Comparison of ENCODE assay signal across 9 cellular contexts in genomic region chr10:86684305-86684704, GRCh38. TPM values are rescaled to one million over a fixed set of nuclear protein-coding genes. Genes with fewer than 3 reads are reported as not detected.
A peak's percentile ranks its signal among the peaks of the same experiment; 100 is the strongest.
DNase-seq lines count a peak whose midpoint lies in the region; ATAC-seq and TF ChIP-seq lines count a peak whose summit lies in the region.
"Had no signal": no experiment of that assay in that cellular context is flagged by ENCODE, and none has a peak within 500 bp of the region (broad histone marks: within the 10 kb centered on the region; RNA-seq: fewer than 3 reads in every experiment).

No MANE protein-coding gene starts in this region.

- H3K36me3 ChIP-seq in HCT116 (ENCODE audit: control insufficient read depth in 1 of 2, insufficient read depth in 2 of 2, low read length in 2 of 2) (no peaks in the 10 kb centered on the region), SK-N-SH (replicated peaks in 1 of 2; ENCODE audit: control insufficient read depth in 1 of 2, insufficient read depth in 2 of 2, low read length in 1 of 2) (no peaks in the 10 kb centered on the region), heart right ventricle (peaks cover 0 to 36% (median 7%) of the 10 kb centered on the region in 9 donors), stomach smooth muscle (ENCODE audit: control insufficient read depth in 2 of 2, insufficient read depth in 2 of 2, low read length in 2 of 2) (peaks cover 11 to 13% of the 10 kb centered on the region in 2 donors)

- H3K9me3 Mint-ChIP-seq in activated CD8-positive, alpha-beta memory T cell treated with anti-CD3 and anti-CD28 coated beads, Interleukin-2, amount 10 ng/mL, durations not matched to agents 7 days and 5 days (ENCODE audit: low read depth), result no peaks in the 10 kb centered on the region

- H3K36me3 Mint-ChIP-seq in activated CD8-positive, alpha-beta memory T cell treated with anti-CD3 and anti-CD28 coated beads, Interleukin-2, amount 10 ng/mL, durations not matched to agents 7 days and 5 days, result no peaks in the 10 kb centered on the region

- H3K27ac Mint-ChIP-seq in activated CD8-positive, alpha-beta memory T cell treated with anti-CD3 and anti-CD28 coated beads, Interleukin-2, amount 10 ng/mL, durations not matched to agents 7 days and 5 days, result no peak overlapping the region

- H3K9me2 ChIP-seq in HCT116 (ENCODE audit: insufficient read depth) (no peaks in the 10 kb centered on the region), SK-N-SH (no peaks in the 10 kb centered on the region)

- H3K27me3 ChIP-seq in HCT116 (ENCODE audit: insufficient read depth, low read length), result no peaks in the 10 kb centered on the region
- no peaks in the 10 kb centered on the region for H3K27me3 ChIP-seq in SK-N-SH (ENCODE audit: insufficient read depth)
- H3K27me3 ChIP-seq in heart right ventricle, result peaks cover 0 to 17% (median 6%) of the 10 kb centered on the region in 7 donors
- no peaks in the 10 kb centered on the region for H3K27me3 ChIP-seq in stomach smooth muscle (ENCODE audit: control insufficient read depth in 1 of 2, insufficient read depth in 2 of 2, low read length in 2 of 2)

- TF ChIP-seq CTCF in HCT116 (IDR thresholded peaks at IDR 0.05 in 2 of 3, conservative IDR thresholded peaks at IDR 0.05 in 1 of 3; ENCODE audit: borderline replicate concordance in 1 of 3, insufficient read depth in 1 of 3, low read depth in 2 of 3, low read length in 2 of 3), result peak; percentile 37 to 65 (median 45); a peak in 5 of 6 replicates
- TF ChIP-seq CTCF in SK-N-SH (IDR thresholded peaks at IDR 0.05), result peak; percentile 60
- peak; percentile 50 to 79 (median 61) for TF ChIP-seq CTCF in heart right ventricle (IDR thresholded peaks at IDR 0.05)

- peak; percentile 52 for ATAC-seq in HCT116
- ATAC-seq in heart right ventricle, result peak; percentile 42 to 65 (median 56)
- no peak for ATAC-seq in HG03045 (IDR thresholded peaks at IDR 0.05; ENCODE audit: unreplicated experiment)
- ATAC-seq in activated CD8-positive, alpha-beta memory T cell treated with anti-CD3 and anti-CD28 coated beads, Interleukin-2, amount 10 ng/mL, durations not matched to agents 7 days and 5 days, result no peak
- no peak for ATAC-seq in HG02759 (IDR thresholded peaks at IDR 0.05; ENCODE audit: unreplicated experiment)
- no peak for ATAC-seq in HG02852 (IDR thresholded peaks at IDR 0.05; ENCODE audit: unreplicated experiment)

- TF ChIP-seq EP300 in SK-N-SH (IDR thresholded peaks at IDR 0.05; ENCODE audit: borderline replicate concordance in 1 of 2, low read depth in 1 of 2, low read length in 1 of 2), result no peak

- H3K9me3 ChIP-seq in HCT116 (ENCODE audit: control insufficient read depth in 1 of 2, insufficient read depth in 1 of 2, low read depth in 1 of 2, low read length in 2 of 2) (no peaks in the 10 kb centered on the region), SK-N-SH (no peaks in the 10 kb centered on the region), heart right ventricle (no peaks in the 10 kb centered on the region), stomach smooth muscle (ENCODE audit: control insufficient read depth in 2 of 2, low read length in 2 of 2) (no peaks in the 10 kb centered on the region)

- TF ChIP-seq RAD21 in HCT116 (IDR thresholded peaks at IDR 0.05; ENCODE audit: low read depth) (peak; percentile 80), SK-N-SH (IDR thresholded peaks at IDR 0.05; ENCODE audit: low read length) (peak; percentile 72)

- CTCF ChIA-PET in HCT116 (lab: Charles Lee), result interaction anchor here (0.6 to 2.2 kb wide), 10 partner anchors 9 to 285 kb away, joined by 3 to 9 read pairs (median 4); partner anchors contain the start of gene WAPL
- CTCF ChIA-PET in SK-N-SH (lab: Yijun Ruan, JAX), result interaction anchor here (0.8 to 4.2 kb wide), 10 partner anchors 8 to 283 kb away, joined by 3 to 36 read pairs (median 5); no protein-coding TSS in a partner anchor
- CTCF ChIA-PET in activated CD8-positive, alpha-beta memory T cell treated with anti-CD3 and anti-CD28 coated beads, Interleukin-2, amount 10 ng/mL, durations not matched to agents 7 days and 5 days (lab: Charles Lee), result no interaction called here

- TF ChIP-seq POLR2A in HCT116 (IDR thresholded peaks at IDR 0.05; ENCODE audit: borderline replicate concordance, extremely low read depth, insufficient read depth, insufficient read length), result no peak

- H3K4me1 ChIP-seq in HCT116 (ENCODE audit: control insufficient read depth in 1 of 2, insufficient read depth in 2 of 2, low read length in 2 of 2) (no peaks in the 10 kb centered on the region), SK-N-SH (ENCODE audit: control insufficient read depth in 1 of 2, insufficient read depth in 2 of 2, low read depth in 1 of 2, low read length in 1 of 2) (peaks cover 0 to 22% of the 10 kb centered on the region in 2 experiments; a peak in 1 of 4 replicates), heart right ventricle (peaks cover 28 to 100% (median 66%) of the 10 kb centered on the region in 9 donors), stomach smooth muscle (ENCODE audit: control insufficient read depth, insufficient read depth, low read length) (peaks cover 94% of the 10 kb centered on the region)

- H3K27ac ChIP-seq in HCT116 (ENCODE audit: low read depth, low read length) (no peak overlapping the region), SK-N-SH (ENCODE audit: low read depth in 2 of 2, low read length in 1 of 2) (no peak overlapping the region), heart right ventricle (peak overlapping the region; percentile 63 to 100 (median 90)), stomach smooth muscle (ENCODE audit: low read length) (peak overlapping the region; percentile 74)

- RAD21 ChIA-PET in HCT116 (lab: Charles Lee; ENCODE audit: low non-redundant PET in 1 of 2, low total read pairs in 2 of 2, uncharacterized antibody in 2 of 2, unreplicated experiment in 2 of 2), result no interaction called here

- intact Hi-C loops in HCT116 (cut with micrococcal nuclease) (loop anchor here (5.0 kb wide), 2 partner anchors 162 to 287 kb away; partner anchors contain the start of gene WAPL), heart right ventricle (cut with DNase I) (loop anchor here in 2 of 10 donors (2.0 kb wide), 1 partner anchor 20 kb away; no protein-coding TSS in a partner anchor)

- no peak overlapping the region for H3K4me3 ChIP-seq in HCT116 (replicated peaks in 1 of 2; ENCODE audit: low read depth in 1 of 2, low read length in 2 of 2)
- no peak overlapping the region for H3K4me3 ChIP-seq in SK-N-SH (ENCODE audit: low read depth in 2 of 2, low read length in 1 of 2)
- no peak overlapping the region for H3K4me3 ChIP-seq in heart right ventricle
- peak overlapping the region in 1 of 2 donors; percentile 17 for H3K4me3 ChIP-seq in stomach smooth muscle (ENCODE audit: low read length in 2 of 2)

- no peak overlapping the region for H3K4me3 Mint-ChIP-seq in activated CD8-positive, alpha-beta memory T cell treated with anti-CD3 and anti-CD28 coated beads, Interleukin-2, amount 10 ng/mL, durations not matched to agents 7 days and 5 days

- H2AFZ ChIP-seq in HCT116 (ENCODE audit: low read depth, low read length, poor library complexity, severe bottlenecking), result no peak overlapping the region
- H2AFZ ChIP-seq in SK-N-SH (ENCODE audit: low read depth), result no peak overlapping the region

- whole genome bisulfite sequencing in SK-N-SH (ENCODE audit: low lambda C conversion rate), result 30% methylated on average over 2 of the region's 5 CpGs
- WGBS in heart right ventricle, 2 donors, result 11 to 12% methylated on average over 5 of the region's 5 CpGs

- H3K4me2 ChIP-seq in HCT116 (ENCODE audit: low read length) (no peak overlapping the region), SK-N-SH (no peak overlapping the region)

- H3F3A ChIP-seq in SK-N-SH (replicated peaks; ENCODE audit: insufficient read depth), result no peaks in the 10 kb centered on the region

- H3K79me2 ChIP-seq in HCT116 (ENCODE audit: insufficient read depth, low read length) (no peaks in the 10 kb centered on the region), SK-N-SH (ENCODE audit: insufficient read depth) (no peaks in the 10 kb centered on the region)

- peaks cover 7% of the 10 kb centered on the region for H3K27me3 Mint-ChIP-seq in activated CD8-positive, alpha-beta memory T cell treated with anti-CD3 and anti-CD28 coated beads, Interleukin-2, amount 10 ng/mL, durations not matched to agents 7 days and 5 days

- no TSS peak for BruUV-seq in HCT116 (replicated peaks; lab: Mats Ljungman, UMichigan)

- H3K9ac ChIP-seq in HCT116 (ENCODE audit: low read length), result no peak overlapping the region
- no peak overlapping the region for H3K9ac ChIP-seq in SK-N-SH
- H3K9ac ChIP-seq in stomach smooth muscle (ENCODE audit: low read length in 2 of 2), result no peak overlapping the region

- H4K20me1 ChIP-seq in HCT116 (ENCODE audit: insufficient read depth) (no peaks in the 10 kb centered on the region), SK-N-SH (ENCODE audit: insufficient read depth) (no peaks in the 10 kb centered on the region)

- POLR2A ChIA-PET in HCT116 (lab: Charles Lee), result interaction anchor here (1.0 kb wide), 1 partner anchor 274 kb away, joined by 3 read pairs; the partner anchor contains the start of gene SNCG
- POLR2A ChIA-PET in SK-N-SH (lab: Yijun Ruan, JAX), result no interaction called here

- H3K4me1 Mint-ChIP-seq in activated CD8-positive, alpha-beta memory T cell treated with anti-CD3 and anti-CD28 coated beads, Interleukin-2, amount 10 ng/mL, durations not matched to agents 7 days and 5 days, result peaks cover 4% of the 10 kb centered on the region

- no peak for DNase-seq in HCT116 (ENCODE audit: low read depth, low spot score)
- DNase-seq in SK-N-SH, result peak; percentile 74
- peak; percentile 72 to 80 for DNase-seq in heart right ventricle
- no peak for DNase-seq in activated CD8-positive, alpha-beta memory T cell treated with anti-CD3 and anti-CD28 coated beads, Interleukin-2, amount 10 ng/mL, durations not matched to agents 7 days and 5 days
- DNase-seq: GOT3 had no signal

TF ChIP-seq in SK-N-SH, 30 proteins besides CTCF, POLR2A, EP300 and RAD21 (continues in another document):
- TF ChIP-seq CHD2 (IDR thresholded peaks at IDR 0.05; ENCODE audit: low read length, partially characterized antibody), result no peak

RNA-seq across cellular contexts. Expression of gene LDB3, which starts 16.0 kb away (rescaled TPM):
- total RNA-seq in HCT116 (2021; ENCODE audit: unreplicated experiment) (0.20 TPM), heart right ventricle (1,000 to 10,000 TPM; 1,248 to 1,738 (median 1,513) TPM)
- polyA plus RNA-seq in HCT116 (2012), result 0.08 and 0.30 TPM in 2 replicates
- polyA plus RNA-seq in SK-N-SH (2012; rRNA removed) (0.48 and 0.73 TPM in 2 replicates), heart right ventricle (1,000 to 10,000 TPM in 1 of 2 donors, 100 to 1,000 TPM in 1; 162 to 1,622 TPM)
- polyA plus RNA-seq in SK-N-SH (2012; cell fraction: cytosol; rRNA removed), result 0.26 and 0.38 TPM in 2 replicates
- 1.3 and 1.7 TPM in 2 replicates for polyA plus RNA-seq in SK-N-SH (2012; cell fraction: nucleus; rRNA removed)
- under 1 TPM; 0.05 to 0.23 TPM for total RNA-seq in activated CD8-positive, alpha-beta memory T cell treated with anti-CD3 and anti-CD28 coated beads, Interleukin-2, amount 10 ng/mL, durations not matched to agents 7 days and 5 days

RNA-seq across cellular contexts. Expression of gene OPN4, which starts 30.0 kb away (rescaled TPM):
- total RNA-seq in HCT116 (2021; ENCODE audit: unreplicated experiment) (not detected), heart right ventricle (under 1 TPM in 5 of 10 donors, not detected in 5; 0.11 to 0.27 (median 0.26) TPM)
- polyA plus RNA-seq in HCT116 (2012), result not detected in 2 replicates
- polyA plus RNA-seq in SK-N-SH (2012; rRNA removed) (0.03 TPM in 1 of 2 replicates, not detected in the other), heart right ventricle (under 1 TPM; 0.10 to 0.29 TPM)
- polyA plus RNA-seq in SK-N-SH (2012; cell fraction: cytosol; rRNA removed), result not detected in 2 replicates
- not detected in 2 replicates for polyA plus RNA-seq in SK-N-SH (2012; cell fraction: nucleus; rRNA removed)
- not detected for total RNA-seq in activated CD8-positive, alpha-beta memory T cell treated with anti-CD3 and anti-CD28 coated beads, Interleukin-2, amount 10 ng/mL, durations not matched to agents 7 days and 5 days

Comparison
In these comparisons a context has a peak if more than half of its experiments do, and no peak if none do; other contexts are left out.
1. ATAC-seq: peak in HCT116 (single experiment) and heart right ventricle (8 of 8); none in HG03045 (single experiment), activated CD8-positive, alpha-beta memory T cell treated with anti-CD3 and anti-CD28 coated beads, Interleukin-2, amount 10 ng/mL, durations not matched to agents 7 days and 5 days (single experiment), HG02759 (single experiment) and HG02852 (single experiment).
2. DNase-seq: peak in SK-N-SH (single experiment) and heart right ventricle (2 of 2); none in HCT116 (single experiment) and activated CD8-positive, alpha-beta memory T cell treated with anti-CD3 and anti-CD28 coated beads, Interleukin-2, amount 10 ng/mL, durations not matched to agents 7 days and 5 days (single experiment).
3. H3K27ac ChIP-seq: peak in heart right ventricle (10 of 10) and stomach smooth muscle (single experiment); none in HCT116 (single experiment) and SK-N-SH (0 of 2).
4. RNA of gene LDB3, which starts 16.0 kb away (total RNA-seq): 1,248 to 1,738 TPM in heart right ventricle; 0.05 to 0.23 TPM in activated CD8-positive, alpha-beta memory T cell treated with anti-CD3 and anti-CD28 coated beads, Interleukin-2, amount 10 ng/mL, durations not matched to agents 7 days and 5 days and 0.20 TPM in HCT116 (single experiment); every median in the first group is over 1,000 times any median in the second.
5. Of the 11 proteins assayed by ChIP-seq in both SK-N-SH and HCT116: peak only in SK-N-SH: none; only in HCT116: none; in both: CTCF and RAD21; in neither: 9.
6. Peak in every context shown above with its lines, with median percentiles within 50 percentile points of each other: CTCF ChIP-seq.